ENCODE assay signal across 1 cellular context in genomic region chr1:212967767-212968166, GRCh38.
A peak's percentile ranks its signal among the peaks of the same experiment; 100 is the strongest.
TF ChIP-seq lines count a peak whose summit lies in the region.

No MANE protein-coding gene starts in this region.

TF ChIP-seq in K562, 482 proteins besides CTCF, POLR2A, EP300 and RAD21 (continued from another document):
- TF ChIP-seq, protein P1, sequence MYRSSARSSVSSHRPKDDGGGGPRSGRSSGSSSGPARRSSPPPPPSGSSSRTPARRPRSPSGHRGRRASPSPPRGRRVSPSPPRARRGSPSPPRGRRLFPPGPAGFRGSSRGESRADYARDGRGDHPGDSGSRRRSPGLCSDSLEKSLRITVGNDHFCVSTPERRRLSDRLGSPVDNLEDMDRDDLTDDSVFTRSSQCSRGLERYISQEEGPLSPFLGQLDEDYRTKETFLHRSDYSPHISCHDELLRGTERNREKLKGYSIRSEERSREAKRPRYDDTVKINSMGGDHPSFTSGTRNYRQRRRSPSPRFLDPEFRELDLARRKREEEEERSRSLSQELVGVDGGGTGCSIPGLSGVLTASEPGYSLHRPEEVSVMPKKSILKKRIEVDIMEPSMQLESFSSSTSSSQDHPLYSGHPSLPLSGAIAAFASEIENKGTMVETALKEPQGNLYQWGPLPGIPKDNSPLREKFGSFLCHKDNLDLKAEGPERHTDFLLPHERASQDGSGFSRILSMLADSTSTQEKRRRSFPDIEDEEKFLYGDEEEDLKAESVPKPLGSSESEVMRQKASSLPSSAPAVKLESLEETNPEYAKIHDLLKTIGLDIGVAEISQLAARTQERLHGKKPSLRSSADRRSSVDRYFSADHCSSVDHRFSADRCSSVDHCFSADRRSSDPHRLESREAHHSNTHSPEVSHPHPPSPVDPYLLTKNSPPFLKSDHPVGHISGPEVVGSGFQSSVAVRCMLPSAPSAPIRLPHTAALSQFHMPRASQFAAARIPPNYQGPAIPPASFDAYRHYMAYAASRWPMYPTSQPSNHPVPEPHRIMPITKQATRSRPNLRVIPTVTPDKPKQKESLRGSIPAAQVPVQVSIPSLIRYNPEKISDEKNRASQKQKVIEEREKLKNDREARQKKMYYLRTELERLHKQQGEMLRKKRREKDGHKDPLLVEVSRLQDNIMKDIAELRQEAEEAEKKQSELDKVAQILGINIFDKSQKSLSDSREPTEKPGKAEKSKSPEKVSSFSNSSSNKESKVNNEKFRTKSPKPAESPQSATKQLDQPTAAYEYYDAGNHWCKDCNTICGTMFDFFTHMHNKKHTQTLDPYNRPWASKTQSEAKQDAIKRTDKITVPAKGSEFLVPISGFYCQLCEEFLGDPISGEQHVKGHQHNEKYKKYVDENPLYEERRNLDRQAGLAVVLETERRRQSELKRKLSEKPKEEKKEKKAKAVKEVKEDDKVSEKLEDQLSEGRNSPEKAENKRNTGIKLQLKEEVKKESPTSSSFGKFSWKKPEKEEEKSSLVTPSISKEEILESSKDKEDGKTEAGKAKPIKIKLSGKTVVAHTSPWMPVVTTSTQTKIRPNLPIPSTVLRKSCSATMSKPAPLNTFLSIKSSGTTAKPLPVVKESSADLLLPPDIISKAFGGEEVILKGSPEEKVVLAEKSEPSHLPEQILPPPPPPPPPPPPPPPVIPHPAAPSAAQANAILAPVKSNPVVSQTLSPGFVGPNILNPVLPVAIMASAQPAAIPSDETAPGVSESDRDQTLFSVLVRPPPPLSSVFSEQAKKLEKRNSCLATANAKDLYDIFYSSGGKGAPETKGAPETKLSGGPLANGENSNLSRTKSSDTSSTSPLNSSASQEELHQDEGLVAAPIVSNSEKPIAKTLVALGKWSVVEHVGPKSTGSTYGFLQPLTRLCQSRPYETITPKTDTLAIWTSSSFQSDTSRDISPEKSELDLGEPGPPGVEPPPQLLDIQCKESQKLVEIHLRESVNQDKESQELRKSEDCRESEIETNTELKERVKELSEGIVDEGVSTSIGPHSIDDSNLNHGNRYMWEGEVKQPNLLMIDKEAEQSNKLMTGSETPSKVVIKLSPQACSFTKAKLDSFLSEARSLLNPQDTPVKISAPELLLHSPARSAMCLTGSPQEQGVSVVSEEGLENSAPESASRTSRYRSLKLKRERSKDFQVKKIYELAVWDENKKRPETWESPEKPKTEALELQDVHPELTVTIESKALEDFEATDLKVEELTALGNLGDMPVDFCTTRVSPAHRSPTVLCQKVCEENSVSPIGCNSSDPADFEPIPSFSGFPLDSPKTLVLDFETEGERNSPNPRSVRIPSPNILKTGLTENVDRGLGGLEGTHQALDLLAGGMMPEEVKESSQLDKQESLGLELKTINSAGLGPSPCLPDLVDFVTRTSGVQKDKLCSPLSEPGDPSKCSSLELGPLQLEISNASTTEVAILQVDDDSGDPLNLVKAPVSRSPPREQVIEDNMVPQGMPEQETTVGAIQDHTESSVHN (IDR thresholded peaks at IDR 0.05; ENCODE audit: borderline replicate concordance in 1 of 2, low read depth in 1 of 2): no peak
- no peak for TF ChIP-seq KDM4B (IDR thresholded peaks at IDR 0.05; ENCODE audit: borderline replicate concordance in 2 of 2, low read depth in 1 of 2)
- 0 out of 2 replicates have a peak, but pooled peaks have one; percentile 34 for TF ChIP-seq SMARCE1 (IDR thresholded peaks at IDR 0.05)
- TF ChIP-seq SMARCB1 (IDR thresholded peaks at IDR 0.05; ENCODE audit: insufficient read length, low read depth): no peak
- TF ChIP-seq ZNF408 (CRISPR knock-in tag; IDR thresholded peaks at IDR 0.05; ENCODE audit: low read depth): no peak
- TF ChIP-seq ZNF324 (CRISPR knock-in tag; IDR thresholded peaks at IDR 0.05): no peak
- TF ChIP-seq MCM3 (IDR thresholded peaks at IDR 0.05): no peak
- TF ChIP-seq, protein P2, sequence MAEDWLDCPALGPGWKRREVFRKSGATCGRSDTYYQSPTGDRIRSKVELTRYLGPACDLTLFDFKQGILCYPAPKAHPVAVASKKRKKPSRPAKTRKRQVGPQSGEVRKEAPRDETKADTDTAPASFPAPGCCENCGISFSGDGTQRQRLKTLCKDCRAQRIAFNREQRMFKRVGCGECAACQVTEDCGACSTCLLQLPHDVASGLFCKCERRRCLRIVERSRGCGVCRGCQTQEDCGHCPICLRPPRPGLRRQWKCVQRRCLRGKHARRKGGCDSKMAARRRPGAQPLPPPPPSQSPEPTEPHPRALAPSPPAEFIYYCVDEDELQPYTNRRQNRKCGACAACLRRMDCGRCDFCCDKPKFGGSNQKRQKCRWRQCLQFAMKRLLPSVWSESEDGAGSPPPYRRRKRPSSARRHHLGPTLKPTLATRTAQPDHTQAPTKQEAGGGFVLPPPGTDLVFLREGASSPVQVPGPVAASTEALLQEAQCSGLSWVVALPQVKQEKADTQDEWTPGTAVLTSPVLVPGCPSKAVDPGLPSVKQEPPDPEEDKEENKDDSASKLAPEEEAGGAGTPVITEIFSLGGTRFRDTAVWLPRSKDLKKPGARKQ (CRISPR knock-in tag; IDR thresholded peaks at IDR 0.05): no peak
- no peak for TF ChIP-seq SAP30 (IDR thresholded peaks at IDR 0.05; ENCODE audit: borderline replicate concordance, insufficient read depth, low read depth, low read length, poor library complexity, severe bottlenecking)
- no peak for TF ChIP-seq ZNF232 (CRISPR knock-in tag; IDR thresholded peaks at IDR 0.05)
- TF ChIP-seq, protein P3, sequence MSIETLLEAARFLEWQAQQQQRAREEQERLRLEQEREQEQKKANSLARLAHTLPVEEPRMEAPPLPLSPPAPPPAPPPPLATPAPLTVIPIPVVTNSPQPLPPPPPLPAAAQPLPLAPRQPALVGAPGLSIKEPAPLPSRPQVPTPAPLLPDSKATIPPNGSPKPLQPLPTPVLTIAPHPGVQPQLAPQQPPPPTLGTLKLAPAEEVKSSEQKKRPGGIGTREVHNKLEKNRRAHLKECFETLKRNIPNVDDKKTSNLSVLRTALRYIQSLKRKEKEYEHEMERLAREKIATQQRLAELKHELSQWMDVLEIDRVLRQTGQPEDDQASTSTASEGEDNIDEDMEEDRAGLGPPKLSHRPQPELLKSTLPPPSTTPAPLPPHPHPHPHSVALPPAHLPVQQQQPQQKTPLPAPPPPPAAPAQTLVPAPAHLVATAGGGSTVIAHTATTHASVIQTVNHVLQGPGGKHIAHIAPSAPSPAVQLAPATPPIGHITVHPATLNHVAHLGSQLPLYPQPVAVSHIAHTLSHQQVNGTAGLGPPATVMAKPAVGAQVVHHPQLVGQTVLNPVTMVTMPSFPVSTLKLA (conservative IDR thresholded peaks at IDR 0.05): no peak
- TF ChIP-seq ATF1 (CRISPR knock-in tag; IDR thresholded peaks at IDR 0.05): no peak
- 0 out of 2 replicates have a peak, but pooled peaks have one; percentile 29 for TF ChIP-seq ATF1 (tag; IDR thresholded peaks at IDR 0.05)
- TF ChIP-seq ZNF431 (CRISPR knock-in tag; IDR thresholded peaks at IDR 0.05): no peak
